ENCODE assay signal across 1 cellular context in the genomic region with DNA sequence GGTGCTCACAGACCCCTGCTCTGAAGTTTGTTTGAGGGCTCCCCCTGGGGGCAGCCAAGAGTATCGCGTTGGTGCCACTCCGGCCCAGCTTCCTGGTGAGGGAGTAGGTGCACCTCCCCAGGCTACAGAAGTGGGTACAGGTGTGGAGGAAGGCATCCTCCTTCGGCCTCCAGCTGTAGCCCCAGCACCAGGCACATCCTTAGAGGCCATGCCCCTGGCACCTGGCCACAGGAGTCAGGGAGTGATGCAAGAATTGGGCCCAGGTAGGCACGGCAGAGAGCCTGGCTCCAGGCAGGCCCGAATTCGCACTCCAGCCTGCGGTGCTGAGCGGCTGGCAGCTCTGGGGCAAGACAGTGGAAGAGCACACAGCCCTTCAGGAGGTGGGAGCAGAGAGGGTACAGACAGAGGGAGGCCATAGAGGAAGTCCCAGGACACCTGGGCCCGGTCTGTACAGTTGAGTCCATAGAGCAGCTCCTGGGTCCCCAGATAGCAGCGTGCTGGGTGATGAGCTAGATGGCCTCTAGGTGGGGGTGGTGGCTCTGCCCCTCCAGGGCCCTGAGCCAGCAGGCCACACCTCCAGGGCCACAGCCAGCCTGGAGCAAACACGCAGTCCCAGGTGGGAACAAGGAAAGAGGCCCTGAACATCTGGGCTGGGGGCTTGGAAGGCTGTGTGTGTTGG.
TF ChIP-seq lines count a peak whose summit lies in the region.

No MANE protein-coding gene starts in this region.

TF ChIP-seq in HEK293, 187 proteins besides CTCF, POLR2A, EP300 and RAD21 (continued from another document and continues in another):
- no peak for TF ChIP-seq ZNF302 (tag by site-specific recombination; IDR thresholded peaks at IDR 0.05; ENCODE audit: low read depth)
- TF ChIP-seq ZNF157 (tag by site-specific recombination; IDR thresholded peaks at IDR 0.05): no peak
- TF ChIP-seq, protein P1, sequence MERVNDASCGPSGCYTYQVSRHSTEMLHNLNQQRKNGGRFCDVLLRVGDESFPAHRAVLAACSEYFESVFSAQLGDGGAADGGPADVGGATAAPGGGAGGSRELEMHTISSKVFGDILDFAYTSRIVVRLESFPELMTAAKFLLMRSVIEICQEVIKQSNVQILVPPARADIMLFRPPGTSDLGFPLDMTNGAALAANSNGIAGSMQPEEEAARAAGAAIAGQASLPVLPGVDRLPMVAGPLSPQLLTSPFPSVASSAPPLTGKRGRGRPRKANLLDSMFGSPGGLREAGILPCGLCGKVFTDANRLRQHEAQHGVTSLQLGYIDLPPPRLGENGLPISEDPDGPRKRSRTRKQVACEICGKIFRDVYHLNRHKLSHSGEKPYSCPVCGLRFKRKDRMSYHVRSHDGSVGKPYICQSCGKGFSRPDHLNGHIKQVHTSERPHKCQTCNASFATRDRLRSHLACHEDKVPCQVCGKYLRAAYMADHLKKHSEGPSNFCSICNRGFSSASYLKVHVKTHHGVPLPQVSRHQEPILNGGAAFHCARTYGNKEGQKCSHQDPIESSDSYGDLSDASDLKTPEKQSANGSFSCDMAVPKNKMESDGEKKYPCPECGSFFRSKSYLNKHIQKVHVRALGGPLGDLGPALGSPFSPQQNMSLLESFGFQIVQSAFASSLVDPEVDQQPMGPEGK (tag by site-specific recombination; IDR thresholded peaks at IDR 0.05): peak; percentile 74; the same call in 1 of the 2 replicates
- no peak for TF ChIP-seq ZNF138 (tag by site-specific recombination; IDR thresholded peaks at IDR 0.05; ENCODE audit: borderline replicate concordance)
- no peak for TF ChIP-seq HOXA7 (CRISPR knock-in tag; IDR thresholded peaks at IDR 0.05; ENCODE audit: borderline replicate concordance)
- TF ChIP-seq, protein P2, sequence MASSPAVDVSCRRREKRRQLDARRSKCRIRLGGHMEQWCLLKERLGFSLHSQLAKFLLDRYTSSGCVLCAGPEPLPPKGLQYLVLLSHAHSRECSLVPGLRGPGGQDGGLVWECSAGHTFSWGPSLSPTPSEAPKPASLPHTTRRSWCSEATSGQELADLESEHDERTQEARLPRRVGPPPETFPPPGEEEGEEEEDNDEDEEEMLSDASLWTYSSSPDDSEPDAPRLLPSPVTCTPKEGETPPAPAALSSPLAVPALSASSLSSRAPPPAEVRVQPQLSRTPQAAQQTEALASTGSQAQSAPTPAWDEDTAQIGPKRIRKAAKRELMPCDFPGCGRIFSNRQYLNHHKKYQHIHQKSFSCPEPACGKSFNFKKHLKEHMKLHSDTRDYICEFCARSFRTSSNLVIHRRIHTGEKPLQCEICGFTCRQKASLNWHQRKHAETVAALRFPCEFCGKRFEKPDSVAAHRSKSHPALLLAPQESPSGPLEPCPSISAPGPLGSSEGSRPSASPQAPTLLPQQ (tag by site-specific recombination; IDR thresholded peaks at IDR 0.05): peak; percentile 46; the same call in 1 of the 2 replicates
- TF ChIP-seq, protein P3, sequence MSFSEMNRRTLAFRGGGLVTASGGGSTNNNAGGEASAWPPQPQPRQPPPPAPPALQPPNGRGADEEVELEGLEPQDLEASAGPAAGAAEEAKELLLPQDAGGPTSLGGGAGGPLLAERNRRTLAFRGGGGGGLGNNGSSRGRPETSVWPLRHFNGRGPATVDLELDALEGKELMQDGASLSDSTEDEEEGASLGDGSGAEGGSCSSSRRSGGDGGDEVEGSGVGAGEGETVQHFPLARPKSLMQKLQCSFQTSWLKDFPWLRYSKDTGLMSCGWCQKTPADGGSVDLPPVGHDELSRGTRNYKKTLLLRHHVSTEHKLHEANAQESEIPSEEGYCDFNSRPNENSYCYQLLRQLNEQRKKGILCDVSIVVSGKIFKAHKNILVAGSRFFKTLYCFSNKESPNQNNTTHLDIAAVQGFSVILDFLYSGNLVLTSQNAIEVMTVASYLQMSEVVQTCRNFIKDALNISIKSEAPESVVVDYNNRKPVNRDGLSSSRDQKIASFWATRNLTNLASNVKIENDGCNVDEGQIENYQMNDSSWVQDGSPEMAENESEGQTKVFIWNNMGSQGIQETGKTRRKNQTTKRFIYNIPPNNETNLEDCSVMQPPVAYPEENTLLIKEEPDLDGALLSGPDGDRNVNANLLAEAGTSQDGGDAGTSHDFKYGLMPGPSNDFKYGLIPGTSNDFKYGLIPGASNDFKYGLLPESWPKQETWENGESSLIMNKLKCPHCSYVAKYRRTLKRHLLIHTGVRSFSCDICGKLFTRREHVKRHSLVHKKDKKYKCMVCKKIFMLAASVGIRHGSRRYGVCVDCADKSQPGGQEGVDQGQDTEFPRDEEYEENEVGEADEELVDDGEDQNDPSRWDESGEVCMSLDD (tag by site-specific recombination; IDR thresholded peaks at IDR 0.05): no peak; the same call in 1 of the 2 replicates
- TF ChIP-seq ZNF785 (tag by site-specific recombination; IDR thresholded peaks at IDR 0.05): no peak
- peak; percentile 65 for TF ChIP-seq ZBTB17 (tag by site-specific recombination; IDR thresholded peaks at IDR 0.05)
- TF ChIP-seq ZNF221 (tag by site-specific recombination; IDR thresholded peaks at IDR 0.05; ENCODE audit: borderline replicate concordance): no peak
- no peak for TF ChIP-seq ZFP37 (tag by site-specific recombination; IDR thresholded peaks at IDR 0.05)
- TF ChIP-seq, protein P4, sequence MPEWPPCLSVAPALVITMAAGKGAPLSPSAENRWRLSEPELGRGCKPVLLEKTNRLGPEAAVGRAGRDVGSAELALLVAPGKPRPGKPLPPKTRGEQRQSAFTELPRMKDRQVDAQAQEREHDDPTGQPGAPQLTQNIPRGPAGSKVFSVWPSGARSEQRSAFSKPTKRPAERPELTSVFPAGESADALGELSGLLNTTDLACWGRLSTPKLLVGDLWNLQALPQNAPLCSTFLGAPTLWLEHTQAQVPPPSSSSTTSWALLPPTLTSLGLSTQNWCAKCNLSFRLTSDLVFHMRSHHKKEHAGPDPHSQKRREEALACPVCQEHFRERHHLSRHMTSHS (tag by site-specific recombination; IDR thresholded peaks at IDR 0.05): no peak
- TF ChIP-seq ZNF629 (tag by site-specific recombination; IDR thresholded peaks at IDR 0.05): no peak
- TF ChIP-seq, protein P5, sequence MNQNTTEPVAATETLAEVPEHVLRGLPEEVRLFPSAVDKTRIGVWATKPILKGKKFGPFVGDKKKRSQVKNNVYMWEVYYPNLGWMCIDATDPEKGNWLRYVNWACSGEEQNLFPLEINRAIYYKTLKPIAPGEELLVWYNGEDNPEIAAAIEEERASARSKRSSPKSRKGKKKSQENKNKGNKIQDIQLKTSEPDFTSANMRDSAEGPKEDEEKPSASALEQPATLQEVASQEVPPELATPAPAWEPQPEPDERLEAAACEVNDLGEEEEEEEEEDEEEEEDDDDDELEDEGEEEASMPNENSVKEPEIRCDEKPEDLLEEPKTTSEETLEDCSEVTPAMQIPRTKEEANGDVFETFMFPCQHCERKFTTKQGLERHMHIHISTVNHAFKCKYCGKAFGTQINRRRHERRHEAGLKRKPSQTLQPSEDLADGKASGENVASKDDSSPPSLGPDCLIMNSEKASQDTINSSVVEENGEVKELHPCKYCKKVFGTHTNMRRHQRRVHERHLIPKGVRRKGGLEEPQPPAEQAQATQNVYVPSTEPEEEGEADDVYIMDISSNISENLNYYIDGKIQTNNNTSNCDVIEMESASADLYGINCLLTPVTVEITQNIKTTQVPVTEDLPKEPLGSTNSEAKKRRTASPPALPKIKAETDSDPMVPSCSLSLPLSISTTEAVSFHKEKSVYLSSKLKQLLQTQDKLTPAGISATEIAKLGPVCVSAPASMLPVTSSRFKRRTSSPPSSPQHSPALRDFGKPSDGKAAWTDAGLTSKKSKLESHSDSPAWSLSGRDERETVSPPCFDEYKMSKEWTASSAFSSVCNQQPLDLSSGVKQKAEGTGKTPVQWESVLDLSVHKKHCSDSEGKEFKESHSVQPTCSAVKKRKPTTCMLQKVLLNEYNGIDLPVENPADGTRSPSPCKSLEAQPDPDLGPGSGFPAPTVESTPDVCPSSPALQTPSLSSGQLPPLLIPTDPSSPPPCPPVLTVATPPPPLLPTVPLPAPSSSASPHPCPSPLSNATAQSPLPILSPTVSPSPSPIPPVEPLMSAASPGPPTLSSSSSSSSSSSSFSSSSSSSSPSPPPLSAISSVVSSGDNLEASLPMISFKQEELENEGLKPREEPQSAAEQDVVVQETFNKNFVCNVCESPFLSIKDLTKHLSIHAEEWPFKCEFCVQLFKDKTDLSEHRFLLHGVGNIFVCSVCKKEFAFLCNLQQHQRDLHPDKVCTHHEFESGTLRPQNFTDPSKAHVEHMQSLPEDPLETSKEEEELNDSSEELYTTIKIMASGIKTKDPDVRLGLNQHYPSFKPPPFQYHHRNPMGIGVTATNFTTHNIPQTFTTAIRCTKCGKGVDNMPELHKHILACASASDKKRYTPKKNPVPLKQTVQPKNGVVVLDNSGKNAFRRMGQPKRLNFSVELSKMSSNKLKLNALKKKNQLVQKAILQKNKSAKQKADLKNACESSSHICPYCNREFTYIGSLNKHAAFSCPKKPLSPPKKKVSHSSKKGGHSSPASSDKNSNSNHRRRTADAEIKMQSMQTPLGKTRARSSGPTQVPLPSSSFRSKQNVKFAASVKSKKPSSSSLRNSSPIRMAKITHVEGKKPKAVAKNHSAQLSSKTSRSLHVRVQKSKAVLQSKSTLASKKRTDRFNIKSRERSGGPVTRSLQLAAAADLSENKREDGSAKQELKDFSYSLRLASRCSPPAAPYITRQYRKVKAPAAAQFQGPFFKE (tag by site-specific recombination; IDR thresholded peaks at IDR 0.05; ENCODE audit: borderline replicate concordance): no peak
- 0 out of 2 replicates have a peak, but pooled peaks have one; percentile 9 for TF ChIP-seq KLF1 (tag by site-specific recombination; IDR thresholded peaks at IDR 0.05)
- TF ChIP-seq MZF1 (tag by site-specific recombination; IDR thresholded peaks at IDR 0.05; ENCODE audit: borderline replicate concordance): no peak
- no peak for TF ChIP-seq ZNF112 (tag by site-specific recombination; IDR thresholded peaks at IDR 0.05)
- TF ChIP-seq ZFHX2 (tag by site-specific recombination; conservative IDR thresholded peaks at IDR 0.05): no peak
- TF ChIP-seq ZNF610 (tag by site-specific recombination; IDR thresholded peaks at IDR 0.05; ENCODE audit: borderline replicate concordance): no peak
- TF ChIP-seq SP2 (tag by site-specific recombination; IDR thresholded peaks at IDR 0.05): no peak
- no peak for TF ChIP-seq ZBTB48 (tag by site-specific recombination; IDR thresholded peaks at IDR 0.05)
- TF ChIP-seq ZNF426 (tag by site-specific recombination; IDR thresholded peaks at IDR 0.05): no peak
- peak; percentile 55; the same call in 1 of the 2 replicates for TF ChIP-seq KLF9 (tag by site-specific recombination; IDR thresholded peaks at IDR 0.05; ENCODE audit: low read depth)
- no peak for TF ChIP-seq ZNF155 (tag by site-specific recombination; IDR thresholded peaks at IDR 0.05)
- TF ChIP-seq, protein P6, sequence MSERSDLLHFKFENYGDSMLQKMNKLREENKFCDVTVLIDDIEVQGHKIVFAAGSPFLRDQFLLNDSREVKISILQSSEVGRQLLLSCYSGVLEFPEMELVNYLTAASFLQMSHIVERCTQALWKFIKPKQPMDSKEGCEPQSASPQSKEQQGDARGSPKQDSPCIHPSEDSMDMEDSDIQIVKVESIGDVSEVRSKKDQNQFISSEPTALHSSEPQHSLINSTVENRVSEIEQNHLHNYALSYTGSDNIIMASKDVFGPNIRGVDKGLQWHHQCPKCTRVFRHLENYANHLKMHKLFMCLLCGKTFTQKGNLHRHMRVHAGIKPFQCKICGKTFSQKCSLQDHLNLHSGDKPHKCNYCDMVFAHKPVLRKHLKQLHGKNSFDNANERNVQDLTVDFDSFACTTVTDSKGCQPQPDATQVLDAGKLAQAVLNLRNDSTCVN (tag by site-specific recombination; optimal IDR thresholded peaks at IDR 0.05): no peak
- TF ChIP-seq, protein P7, sequence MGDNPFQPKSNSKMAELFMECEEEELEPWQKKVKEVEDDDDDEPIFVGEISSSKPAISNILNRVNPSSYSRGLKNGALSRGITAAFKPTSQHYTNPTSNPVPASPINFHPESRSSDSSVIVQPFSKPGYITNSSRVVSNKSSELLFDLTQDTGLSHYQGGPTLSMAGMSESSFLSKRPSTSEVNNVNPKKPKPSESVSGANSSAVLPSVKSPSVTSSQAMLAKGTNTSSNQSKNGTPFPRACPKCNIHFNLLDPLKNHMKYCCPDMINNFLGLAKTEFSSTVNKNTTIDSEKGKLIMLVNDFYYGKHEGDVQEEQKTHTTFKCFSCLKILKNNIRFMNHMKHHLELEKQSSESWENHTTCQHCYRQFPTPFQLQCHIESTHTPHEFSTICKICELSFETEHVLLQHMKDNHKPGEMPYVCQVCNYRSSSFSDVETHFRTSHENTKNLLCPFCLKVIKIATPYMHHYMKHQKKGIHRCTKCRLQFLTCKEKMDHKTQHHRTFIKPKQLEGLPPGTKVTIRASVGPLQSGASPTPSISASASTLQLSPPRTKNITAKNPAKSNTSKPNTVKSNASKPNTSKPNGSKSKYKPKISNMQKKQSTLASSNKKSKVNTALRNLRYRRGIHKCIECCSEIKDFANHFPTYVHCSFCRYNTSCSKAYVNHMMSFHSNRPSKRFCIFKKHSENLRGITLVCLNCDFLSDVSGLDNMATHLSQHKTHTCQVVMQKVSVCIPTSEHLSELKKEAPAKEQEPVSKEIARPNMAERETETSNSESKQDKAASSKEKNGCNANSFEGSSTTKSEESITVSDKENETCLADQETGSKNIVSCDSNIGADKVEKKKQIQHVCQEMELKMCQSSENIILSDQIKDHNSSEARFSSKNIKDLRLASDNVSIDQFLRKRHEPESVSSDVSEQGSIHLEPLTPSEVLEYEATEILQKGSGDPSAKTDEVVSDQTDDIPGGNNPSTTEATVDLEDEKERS (tag by site-specific recombination; IDR thresholded peaks at IDR 0.05): no peak
- TF ChIP-seq, protein P8, sequence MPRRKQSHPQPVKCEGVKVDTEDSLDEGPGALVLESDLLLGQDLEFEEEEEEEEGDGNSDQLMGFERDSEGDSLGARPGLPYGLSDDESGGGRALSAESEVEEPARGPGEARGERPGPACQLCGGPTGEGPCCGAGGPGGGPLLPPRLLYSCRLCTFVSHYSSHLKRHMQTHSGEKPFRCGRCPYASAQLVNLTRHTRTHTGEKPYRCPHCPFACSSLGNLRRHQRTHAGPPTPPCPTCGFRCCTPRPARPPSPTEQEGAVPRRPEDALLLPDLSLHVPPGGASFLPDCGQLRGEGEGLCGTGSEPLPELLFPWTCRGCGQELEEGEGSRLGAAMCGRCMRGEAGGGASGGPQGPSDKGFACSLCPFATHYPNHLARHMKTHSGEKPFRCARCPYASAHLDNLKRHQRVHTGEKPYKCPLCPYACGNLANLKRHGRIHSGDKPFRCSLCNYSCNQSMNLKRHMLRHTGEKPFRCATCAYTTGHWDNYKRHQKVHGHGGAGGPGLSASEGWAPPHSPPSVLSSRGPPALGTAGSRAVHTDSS (tag by site-specific recombination; IDR thresholded peaks at IDR 0.05): no peak
- no peak for TF ChIP-seq MEIS1 (CRISPR knock-in tag; IDR thresholded peaks at IDR 0.05; ENCODE audit: borderline replicate concordance)
